ENCODE assay signal across 9 cellular contexts in genomic region chr10:84256510-84257342, GRCh38. TPM values are rescaled to one million over a fixed set of nuclear protein-coding genes. Genes with fewer than 3 reads are reported as not detected.
DNase-seq lines count a peak whose midpoint lies in the region; ATAC-seq and TF ChIP-seq lines count a peak whose summit lies in the region.
"Had no signal": no experiment of that assay in that cellular context is flagged by ENCODE, and none has a peak within 500 bp of the region (broad histone marks: within the 10 kb centered on the region; RNA-seq: fewer than 3 reads in every experiment).

No MANE protein-coding gene starts in this region.

- no peak overlapping the region for H2BK120ac ChIP-seq in IMR-90 (ENCODE audit: low read depth, low read length)

- intact Hi-C loops in IMR-90 (cut with micrococcal nuclease): loop anchor here (10.0 kb wide), 1 partner anchor 112 kb away; no protein-coding TSS in a partner anchor

- H2BK20ac ChIP-seq in IMR-90 (ENCODE audit: low read depth, low read length): no peak overlapping the region

- H3K9me3 ChIP-seq in IMR-90 (ENCODE audit: control insufficient read depth, insufficient read depth, low read length): 0 out of 2 replicates have a peak, but pooled peaks cover 2% of the 10 kb centered on the region

- no peak overlapping the region for H4K8ac ChIP-seq in IMR-90 (ENCODE audit: low read depth in 2 of 2, low read length in 2 of 2)

- no peak overlapping the region for H3K27ac ChIP-seq in IMR-90 (ENCODE audit: insufficient read depth, low read length)

- H2AK9ac ChIP-seq in IMR-90 (replicated peaks; ENCODE audit: low read depth, low read length, poor library complexity): no peak overlapping the region

- BruUV-seq in IMR-90 (replicated peaks; lab: Mats Ljungman, UMichigan): no TSS peak

- H3K4me3 ChIP-seq in GM12875 (ENCODE audit: low read depth, low read length): no peak overlapping the region
- no peak overlapping the region for H3K4me3 ChIP-seq in IMR-90 (ENCODE audit: insufficient read depth, low read depth, low read length)

- POLR2A ChIA-PET in IMR-90 (lab: Charles Lee; ENCODE audit: unreplicated experiment): no interaction called here

- no peak overlapping the region for H4K5ac ChIP-seq in IMR-90 (ENCODE audit: low read depth, low read length)

- no peak overlapping the region for H3K56ac ChIP-seq in IMR-90 (ENCODE audit: extremely low read depth, insufficient read depth, low read length)

- peak overlapping the region; percentile 82 for H2AFZ ChIP-seq in IMR-90 (replicated peaks; ENCODE audit: low read length, poor library complexity)

- H3K4ac ChIP-seq in IMR-90 (ENCODE audit: low read depth, low read length): no peak overlapping the region

- H3K27ac Mint-ChIP-seq in activated T-cell treated with anti-CD3 and anti-CD28 coated beads, Interleukin-2, amount 50 U/mL, for 72 hours: no peak overlapping the region

- ATAC-seq in IMR-90 (ENCODE audit: low read depth) (peak; percentile 88), GM21737 (IDR thresholded peaks at IDR 0.05; ENCODE audit: unreplicated experiment) (no peak)
- peak; percentile 59 to 63 for ATAC-seq in activated T-cell treated with anti-CD3 and anti-CD28 coated beads, Interleukin-2, amount 50 U/mL, for 72 hours (replicated peaks in 1 of 2)

- dilution Hi-C loops in IMR-90 (cut with HindIII; ENCODE audit: low sequenced_read_pairs, unreplicated experiment): no loop called here

- TF ChIP-seq CTCF in GM12875 (IDR thresholded peaks at IDR 0.05; ENCODE audit: borderline replicate concordance, insufficient read depth, low read depth, low read length): peak; percentile 64
- peak; percentile 68 for TF ChIP-seq CTCF in IMR-90 (conservative IDR thresholded peaks at IDR 0.05; ENCODE audit: low read depth, low read length)

- H3K4me3 Mint-ChIP-seq in activated T-cell treated with anti-CD3 and anti-CD28 coated beads, Interleukin-2, amount 50 U/mL, for 72 hours: peak overlapping the region in 1 of 2 donors; percentile 27

- H2BK5ac ChIP-seq in IMR-90 (ENCODE audit: low read depth, low read length, poor library complexity, severe bottlenecking): no peak overlapping the region

- H3K4me2 ChIP-seq in IMR-90 (ENCODE audit: low read depth, low read length): no peak overlapping the region; the same call in 1 of the 2 replicates

- DNase-seq in IMR-90 (peak; percentile 51), globus pallidus (ENCODE audit: low spot score) (peak; percentile 63), renal cortical epithelial cell (ENCODE audit: low read depth) (peak; percentile 7), KG1 (lab: John Stamatoyannopoulos, UW) (no peak), NCI-H1417 (lab: John Stamatoyannopoulos, UW) (no peak)
- DNase-seq in activated T-cell treated with anti-CD3 and anti-CD28 coated beads, Interleukin-2, amount 50 U/mL, for 72 hours: peak; percentile 55 to 58

- WGBS in IMR-90 (ENCODE audit: extremely low coverage in 2 of 2, insufficient read length in 1 of 2), 2 experiments: 55% methylated on average over 6 of the region's 35 CpGs; no CpG with 5 or more reads in 1 of the 2 experiments

- H3K9me1 ChIP-seq in IMR-90 (ENCODE audit: insufficient read depth, low read length): no peaks in the 10 kb centered on the region; the same call in 1 of the 2 replicates

- H4K91ac ChIP-seq in IMR-90 (ENCODE audit: insufficient read depth, low read depth, low read length): no peak overlapping the region

- H3K4me1 Mint-ChIP-seq in activated T-cell treated with anti-CD3 and anti-CD28 coated beads, Interleukin-2, amount 50 U/mL, for 72 hours (ENCODE audit: low read depth): peaks cover 8% of the 10 kb centered on the region

- H3K79me1 ChIP-seq in IMR-90 (ENCODE audit: low read depth in 1 of 2, low read length in 2 of 2): no peaks in the 10 kb centered on the region

- H4K20me1 ChIP-seq in IMR-90 (ENCODE audit: insufficient read depth, low read length): no peaks in the 10 kb centered on the region

- no peak overlapping the region for H2AK5ac ChIP-seq in IMR-90 (ENCODE audit: low read depth, low read length)

- H3K27me3 ChIP-seq in IMR-90 (ENCODE audit: control insufficient read depth, insufficient read depth, low read length): peaks cover 29% of the 10 kb centered on the region

- H3K9me3 Mint-ChIP-seq in activated T-cell treated with anti-CD3 and anti-CD28 coated beads, Interleukin-2, amount 50 U/mL, for 72 hours: no peaks in the 10 kb centered on the region

- H3K27me3 Mint-ChIP-seq in activated T-cell treated with anti-CD3 and anti-CD28 coated beads, Interleukin-2, amount 50 U/mL, for 72 hours (ENCODE audit: low read depth): peaks cover 13% of the 10 kb centered on the region

- no peaks in the 10 kb centered on the region for H3K36me3 Mint-ChIP-seq in activated T-cell treated with anti-CD3 and anti-CD28 coated beads, Interleukin-2, amount 50 U/mL, for 72 hours (ENCODE audit: insufficient read depth in 2 of 2)

- peak; percentile 49 for TF ChIP-seq RAD21 in IMR-90 (IDR thresholded peaks at IDR 0.05; ENCODE audit: low read length)

- no peaks in the 10 kb centered on the region for H3K36me3 ChIP-seq in IMR-90 (ENCODE audit: control insufficient read depth, insufficient read depth, low read length)

- in situ Hi-C loops in IMR-90 (cut with MboI; ENCODE audit: low sequenced_read_pairs): no loop called here

- H3K4me1 ChIP-seq in IMR-90 (ENCODE audit: control insufficient read depth, insufficient read depth, low read length): no peaks in the 10 kb centered on the region

- no peak for TF ChIP-seq POLR2A in IMR-90 (IDR thresholded peaks at IDR 0.05; ENCODE audit: low read depth, low read length)

- H2BK15ac ChIP-seq in IMR-90 (ENCODE audit: low read depth, low read length): no peak overlapping the region

- no peak overlapping the region for H3K18ac ChIP-seq in IMR-90 (ENCODE audit: low read depth, low read length)

- no peak overlapping the region for H3K23ac ChIP-seq in IMR-90 (ENCODE audit: low read depth, low read length)

- no peak overlapping the region for H3K14ac ChIP-seq in IMR-90 (replicated peaks; ENCODE audit: low read depth, low read length)

- no peak overlapping the region for H3K9ac ChIP-seq in IMR-90 (ENCODE audit: low read depth, low read length)

- CTCF ChIA-PET in IMR-90 (lab: Yijun Ruan, JAX): interaction anchor here (0.5 to 1.3 kb wide), 10 partner anchors 10 to 281 kb away, joined by 3 to 7 read pairs (median 3); no protein-coding TSS in a partner anchor

TF ChIP-seq in IMR-90, 13 proteins besides CTCF, POLR2A, EP300 and RAD21:
- no peak for TF ChIP-seq NFE2L2 (IDR thresholded peaks at IDR 0.05; ENCODE audit: low read depth, low read length)
- peak; percentile 38 for TF ChIP-seq SMC3 (IDR thresholded peaks at IDR 0.05; ENCODE audit: low read depth, low read length)
- no peak for TF ChIP-seq USF2 (IDR thresholded peaks at IDR 0.05; ENCODE audit: low read depth, low read length)
TF ChIP-seq in IMR-90: peak in this region for 1.

RNA-seq across cellular contexts. Expression of gene RGR, which starts 11.9 kb away (rescaled TPM):
- not detected in 2 replicates for total RNA-seq in IMR-90 (2012; rRNA removed)
- not detected in 2 replicates for polyA plus RNA-seq in IMR-90 (2012; rRNA removed)
- polyA plus RNA-seq in IMR-90 (2012; cell fraction: cytosol; rRNA removed): not detected in 2 replicates
- not detected in 2 replicates for polyA plus RNA-seq in IMR-90 (2012; cell fraction: nucleus; rRNA removed; ENCODE audit: low replicate concordance)
- total RNA-seq in activated T-cell treated with anti-CD3 and anti-CD28 coated beads, Interleukin-2, amount 50 U/mL, for 72 hours: not detected
- not detected in 2 replicates for total RNA-seq in renal cortical epithelial cell
- total RNA-seq: T-helper 1 cell treated with Interleukin-12 subunit alpha and Interleukin-12 subunit beta and Interleukin-4 antibody, amounts not matched to agents 30 ng/mL and 1 ng/mL, for 36 hours had no signal

RNA-seq across cellular contexts. Expression of gene LRIT1, which starts 15.4 kb away (rescaled TPM):
- total RNA-seq in IMR-90 (2012; rRNA removed): not detected in 2 replicates
- polyA plus RNA-seq in IMR-90 (2012; rRNA removed): not detected in 2 replicates
- not detected in 2 replicates for polyA plus RNA-seq in IMR-90 (2012; cell fraction: cytosol; rRNA removed)
- polyA plus RNA-seq in IMR-90 (2012; cell fraction: nucleus; rRNA removed; ENCODE audit: low replicate concordance): not detected in 2 replicates
- total RNA-seq in activated T-cell treated with anti-CD3 and anti-CD28 coated beads, Interleukin-2, amount 50 U/mL, for 72 hours: not detected
- total RNA-seq in renal cortical epithelial cell: not detected in 2 replicates
- total RNA-seq: T-helper 1 cell treated with Interleukin-12 subunit alpha and Interleukin-12 subunit beta and Interleukin-4 antibody, amounts not matched to agents 30 ng/mL and 1 ng/mL, for 36 hours had no signal

RNA-seq across cellular contexts. Expression of gene LRIT2, which starts 31.4 kb away (rescaled TPM):
- not detected in 2 replicates for total RNA-seq in IMR-90 (2012; rRNA removed)
- not detected in 2 replicates for polyA plus RNA-seq in IMR-90 (2012; rRNA removed)
- polyA plus RNA-seq in IMR-90 (2012; cell fraction: cytosol; rRNA removed): not detected in 2 replicates
- not detected in 2 replicates for polyA plus RNA-seq in IMR-90 (2012; cell fraction: nucleus; rRNA removed; ENCODE audit: low replicate concordance)
- not detected for total RNA-seq in activated T-cell treated with anti-CD3 and anti-CD28 coated beads, Interleukin-2, amount 50 U/mL, for 72 hours
- total RNA-seq in renal cortical epithelial cell: not detected in 2 replicates
- total RNA-seq: T-helper 1 cell treated with Interleukin-12 subunit alpha and Interleukin-12 subunit beta and Interleukin-4 antibody, amounts not matched to agents 30 ng/mL and 1 ng/mL, for 36 hours had no signal

Comparison
In these comparisons a context has a peak if more than half of its experiments do, and no peak if none do; other contexts are left out.
1. DNase-seq: peak in IMR-90 (single experiment), activated T-cell treated with anti-CD3 and anti-CD28 coated beads, Interleukin-2, amount 50 U/mL, for 72 hours (2 of 2), globus pallidus (single experiment) and renal cortical epithelial cell (single experiment); none in KG1 (single experiment) and NCI-H1417 (0 of 3).